Comparison of ENCODE assay signal across 19 cellular contexts in the genomic region with DNA sequence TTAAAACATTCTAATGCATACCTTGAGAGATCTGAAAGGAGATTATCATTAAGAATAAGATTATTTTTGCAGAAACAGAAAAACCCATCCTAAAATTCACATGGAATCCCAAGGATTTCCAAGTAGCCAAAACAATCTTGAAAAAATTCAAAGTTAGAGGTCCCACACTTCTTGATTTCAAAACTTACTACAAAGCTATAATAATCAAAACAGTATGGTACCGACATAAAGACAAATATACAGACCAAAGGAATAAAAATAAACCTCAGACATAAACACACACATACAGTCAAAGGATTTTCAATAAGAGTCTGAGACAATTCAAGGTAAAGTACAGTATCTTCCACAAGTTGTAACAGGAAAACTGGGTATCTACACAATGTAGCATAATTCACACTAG.
DNase-seq lines count a peak whose midpoint lies in the region; ATAC-seq and TF ChIP-seq lines count a peak whose summit lies in the region.
"Had no signal": no experiment of that assay in that cellular context is flagged by ENCODE, and none has a peak within 500 bp of the region (broad histone marks: within the 10 kb centered on the region; RNA-seq: fewer than 3 reads in every experiment).

No MANE protein-coding gene starts in this region.

- peaks cover 56% of the 10 kb centered on the region for H3K4me1 Mint-ChIP-seq in activated naive CD4-positive, alpha-beta T cell treated with anti-CD3 and anti-CD28 coated beads, Interleukin-2, amount 50 U/mL, for 24 hours
- peaks cover 55% of the 10 kb centered on the region for H3K4me1 Mint-ChIP-seq in central memory CD8-positive, alpha-beta T cell

- POLR2A ChIA-PET in HEK293 (lab: Yijun Ruan, JAX) = no interaction called here

- CTCF ChIA-PET in HEK293 (lab: Yijun Ruan, JAX) = interaction anchor here (0.7 to 2.2 kb wide), 3 partner anchors 12 to 39 kb away, joined by 3 to 7 read pairs (median 5); no protein-coding TSS in a partner anchor

- H3K4me1 ChIP-seq in HEK293 (ENCODE audit: control insufficient read depth, insufficient read depth, low read length) = peaks cover 7% of the 10 kb centered on the region; the same call in 1 of the 2 replicates

- peaks cover 0 to 17% of the 10 kb centered on the region in 2 experiments; a peak in 2 of 3 replicates for H3K36me3 ChIP-seq in HEK293 (ENCODE audit: control insufficient read depth in 2 of 2, insufficient read depth in 1 of 2, low read length in 2 of 2)

- no peaks in the 10 kb centered on the region for H3K27me3 Mint-ChIP-seq in activated naive CD4-positive, alpha-beta T cell treated with anti-CD3 and anti-CD28 coated beads, Interleukin-2, amount 50 U/mL, for 24 hours
- H3K27me3 Mint-ChIP-seq in central memory CD8-positive, alpha-beta T cell = no peaks in the 10 kb centered on the region
- H3K27me3 Mint-ChIP-seq: B cell; CD4-positive, alpha-beta T cell had no signal

- no peak overlapping the region for H3K27ac Mint-ChIP-seq in activated naive CD4-positive, alpha-beta T cell treated with anti-CD3 and anti-CD28 coated beads, Interleukin-2, amount 50 U/mL, for 24 hours
- peak overlapping the region; percentile 38 for H3K27ac Mint-ChIP-seq in central memory CD8-positive, alpha-beta T cell (ENCODE audit: low read depth)
- H3K27ac Mint-ChIP-seq: B cell; CD4-positive, alpha-beta T cell had no signal

- H3K4me3 ChIP-seq in HEK293 (ENCODE audit: low read depth, low read length) = no peak overlapping the region
- H3K4me3 ChIP-seq: GM23248, PC-9, SJCRH30 had no signal

- ATAC-seq in central memory CD8-positive, alpha-beta T cell (replicated peaks; ENCODE audit: extremely low read depth, poor library complexity, severe bottlenecking) = no peak
- ATAC-seq in GM18873 (IDR thresholded peaks at IDR 0.05; ENCODE audit: low FRiP score, unreplicated experiment) = no peak

- DNase-seq in activated naive CD4-positive, alpha-beta T cell treated with Interleukin-2 at 50 U/mL for 16 hours = no peak
- DNase-seq in central memory CD8-positive, alpha-beta T cell (ENCODE audit: low spot score in 2 of 2) = no peak
- no peak for DNase-seq in stimulated activated CD4-positive, alpha-beta T cell treated with anti-CD3 and anti-CD28 coated beads, Interleukin-2, amount 100 ng/mL, for 48 hours
- no peak for DNase-seq in SW 1271 (lab: John Stamatoyannopoulos, UW)
- DNase-seq: CD4-positive, alpha-beta T cell; DMS79 treated with DMSO at 0.1 percent for 48 hours; GM23248; HCEC 1CT; KBM-7; NCI-H1417 treated with DMSO at 0.1 percent for 48 hours; NCI-H1930; NCI-H2171; NCI-H774; PC-9; SJCRH30 had no signal

- H3K9me3 Mint-ChIP-seq in activated naive CD4-positive, alpha-beta T cell treated with anti-CD3 and anti-CD28 coated beads, Interleukin-2, amount 50 U/mL, for 24 hours = peaks cover 5% of the 10 kb centered on the region
- no peaks in the 10 kb centered on the region for H3K9me3 Mint-ChIP-seq in central memory CD8-positive, alpha-beta T cell
- H3K9me3 Mint-ChIP-seq: CD4-positive, alpha-beta T cell had no signal

- peak overlapping the region; percentile 21 for H3K4me3 Mint-ChIP-seq in activated naive CD4-positive, alpha-beta T cell treated with anti-CD3 and anti-CD28 coated beads, Interleukin-2, amount 50 U/mL, for 24 hours
- peak overlapping the region; percentile 31 for H3K4me3 Mint-ChIP-seq in central memory CD8-positive, alpha-beta T cell
- H3K4me3 Mint-ChIP-seq: B cell had no signal

- H3K9me3 ChIP-seq in HEK293 (ENCODE audit: control insufficient read depth, insufficient read depth, low read depth, low read length) = no peaks in the 10 kb centered on the region

- H3K27ac ChIP-seq in HEK293 (ENCODE audit: extremely low read depth, low read depth, low read length) = no peak overlapping the region
- H3K27ac ChIP-seq: GM23248, PC-9, SJCRH30 had no signal

- TF ChIP-seq CTCF in HEK293 (tag by site-specific recombination; IDR thresholded peaks at IDR 0.05) = no peak

- H3K36me3 Mint-ChIP-seq in activated naive CD4-positive, alpha-beta T cell treated with anti-CD3 and anti-CD28 coated beads, Interleukin-2, amount 50 U/mL, for 24 hours = peaks cover 17% of the 10 kb centered on the region
- H3K36me3 Mint-ChIP-seq in central memory CD8-positive, alpha-beta T cell (ENCODE audit: insufficient read depth) = peaks cover 4% of the 10 kb centered on the region

TF ChIP-seq in HEK293, 187 proteins besides CTCF, POLR2A, EP300 and RAD21:
- TF ChIP-seq KLF9 (tag by site-specific recombination; IDR thresholded peaks at IDR 0.05; ENCODE audit: low read depth) = no peak
- no peak for TF ChIP-seq ZXDB (tag by site-specific recombination; IDR thresholded peaks at IDR 0.05)
- TF ChIP-seq ZNF621 (tag by site-specific recombination; IDR thresholded peaks at IDR 0.05) = no peak
- peak; percentile 76 for TF ChIP-seq SETDB1 (IDR thresholded peaks at IDR 0.05; ENCODE audit: insufficient read length, low read length)
- TF ChIP-seq ZNF121 (tag by site-specific recombination; IDR thresholded peaks at IDR 0.05) = no peak
- no peak for TF ChIP-seq ZNF660 (tag by site-specific recombination; IDR thresholded peaks at IDR 0.05)
- TF ChIP-seq, protein P1, sequence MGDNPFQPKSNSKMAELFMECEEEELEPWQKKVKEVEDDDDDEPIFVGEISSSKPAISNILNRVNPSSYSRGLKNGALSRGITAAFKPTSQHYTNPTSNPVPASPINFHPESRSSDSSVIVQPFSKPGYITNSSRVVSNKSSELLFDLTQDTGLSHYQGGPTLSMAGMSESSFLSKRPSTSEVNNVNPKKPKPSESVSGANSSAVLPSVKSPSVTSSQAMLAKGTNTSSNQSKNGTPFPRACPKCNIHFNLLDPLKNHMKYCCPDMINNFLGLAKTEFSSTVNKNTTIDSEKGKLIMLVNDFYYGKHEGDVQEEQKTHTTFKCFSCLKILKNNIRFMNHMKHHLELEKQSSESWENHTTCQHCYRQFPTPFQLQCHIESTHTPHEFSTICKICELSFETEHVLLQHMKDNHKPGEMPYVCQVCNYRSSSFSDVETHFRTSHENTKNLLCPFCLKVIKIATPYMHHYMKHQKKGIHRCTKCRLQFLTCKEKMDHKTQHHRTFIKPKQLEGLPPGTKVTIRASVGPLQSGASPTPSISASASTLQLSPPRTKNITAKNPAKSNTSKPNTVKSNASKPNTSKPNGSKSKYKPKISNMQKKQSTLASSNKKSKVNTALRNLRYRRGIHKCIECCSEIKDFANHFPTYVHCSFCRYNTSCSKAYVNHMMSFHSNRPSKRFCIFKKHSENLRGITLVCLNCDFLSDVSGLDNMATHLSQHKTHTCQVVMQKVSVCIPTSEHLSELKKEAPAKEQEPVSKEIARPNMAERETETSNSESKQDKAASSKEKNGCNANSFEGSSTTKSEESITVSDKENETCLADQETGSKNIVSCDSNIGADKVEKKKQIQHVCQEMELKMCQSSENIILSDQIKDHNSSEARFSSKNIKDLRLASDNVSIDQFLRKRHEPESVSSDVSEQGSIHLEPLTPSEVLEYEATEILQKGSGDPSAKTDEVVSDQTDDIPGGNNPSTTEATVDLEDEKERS (tag by site-specific recombination; IDR thresholded peaks at IDR 0.05) = 0 out of 2 replicates have a peak, but pooled peaks have one; percentile 68
TF ChIP-seq in HEK293: peak in this region for 2.
